ENCODE assay signal across 24 cellular contexts in genomic region chr16:2798723-2799204, GRCh38. TPM values are rescaled to one million over a fixed set of nuclear protein-coding genes. Genes with fewer than 3 reads are reported as not detected.
DNase-seq lines count a peak whose midpoint lies in the region; ATAC-seq and TF ChIP-seq lines count a peak whose summit lies in the region.
"Had no signal": no experiment of that assay in that cellular context is flagged by ENCODE, and none has a peak within 500 bp of the region (broad histone marks: within the 10 kb centered on the region; RNA-seq: fewer than 3 reads in every experiment).

No MANE protein-coding gene starts in this region.

- H3K23me2 ChIP-seq in H9 (ENCODE audit: insufficient read length, low read depth, low read length, poor library complexity, severe bottlenecking) = no peaks in the 10 kb centered on the region

- H3K56ac ChIP-seq in H9 (ENCODE audit: insufficient read length, low read depth, low read length) = no peak overlapping the region

- intact Hi-C loops in lower lobe of right lung (cut with DNase I) (no loop called here), esophagus squamous epithelium (cut with DNase I) (no loop called here)

- no peak overlapping the region for H4K8ac ChIP-seq in H9 (replicated peaks; ENCODE audit: insufficient read length, low read depth, low read length)

- peaks cover 9% of the 10 kb centered on the region for H3K27me3 Mint-ChIP-seq in H9 (ENCODE audit: low read depth)

- H2BK20ac ChIP-seq in H9 (ENCODE audit: low read depth, low read length, poor library complexity, severe bottlenecking) = no peak overlapping the region

- no peak overlapping the region for H3K4ac ChIP-seq in H9 (ENCODE audit: low read depth, low read length)

- H3K27me3 ChIP-seq in H9 (ENCODE audit: insufficient read depth, low read length) (no peaks in the 10 kb centered on the region), lower lobe of right lung (ENCODE audit: low read depth) (peaks cover 12% of the 10 kb centered on the region), suprapubic skin (peaks cover 21% of the 10 kb centered on the region), esophagus squamous epithelium (peaks cover 0 to 38% (median 0%) of the 10 kb centered on the region in 4 donors)

- H3K9ac ChIP-seq in H9 (ENCODE audit: extremely low read depth, insufficient read length, low read length) = no peak overlapping the region

- H2AK5ac ChIP-seq in H9 (ENCODE audit: insufficient read length, low read length) = no peak overlapping the region

- no peak overlapping the region for H2BK12ac ChIP-seq in H9 (ENCODE audit: insufficient read length, low read depth, low read length)

- no peak overlapping the region for H3K18ac ChIP-seq in H9 (ENCODE audit: insufficient read length, low read depth, low read length)

- no peak overlapping the region for H3K4me3 Mint-ChIP-seq in H9
- H3K4me3 Mint-ChIP-seq: CD8-positive, alpha-beta T cell; HFFc6 had no signal

- H3K36me3 ChIP-seq in lower lobe of right lung (no peaks in the 10 kb centered on the region), suprapubic skin (no peaks in the 10 kb centered on the region), esophagus squamous epithelium (no peaks in the 10 kb centered on the region)

- peak; percentile 51 for DNase-seq in activated effector memory CD4-positive, alpha-beta T cell treated with anti-CD3 and anti-CD28 coated beads, Interleukin-2, amount 50 U/mL, for 16 hours
- DNase-seq in activated effector memory CD4-positive, alpha-beta T cell treated with Interleukin-2 at 50 U/mL for 16 hours = no peak
- peak; percentile 24 for DNase-seq in H9
- DNase-seq in lower lobe of right lung = peak; percentile 47
- peak; percentile 54 to 70 for DNase-seq in suprapubic skin (ENCODE audit: low spot score in 2 of 2)
- no peak for DNase-seq in esophagus squamous epithelium (lab: John Stamatoyannopoulos, UW)
- no peak for DNase-seq in DMS114 treated with DMSO at 0.1 percent for 48 hours (lab: John Stamatoyannopoulos, UW; ENCODE audit: unreplicated experiment)
- DNase-seq: ACHN; C1 segment of cervical spinal cord; Calu3; CD8-positive, alpha-beta T cell; DMS53; GDM1; HFFc6; Kasumi-1; NCI-H1694; NCI-H2081 treated with DMSO at 0.1 percent for 48 hours; NCI-H2171 treated with DMSO at 0.1 percent for 48 hours; NCI-H526; OCI-M1; SHP77 had no signal

- no peak overlapping the region for H3K4me2 ChIP-seq in H9 (ENCODE audit: insufficient read depth, insufficient read length, low read length)

- TF ChIP-seq CTCF in H9 (conservative IDR thresholded peaks at IDR 0.05) (no peak), lower lobe of right lung (IDR thresholded peaks at IDR 0.05) (no peak), suprapubic skin (IDR thresholded peaks at IDR 0.05) (no peak), esophagus squamous epithelium (IDR thresholded peaks at IDR 0.05) (no peak)

- H3K79me1 ChIP-seq in H9 (ENCODE audit: insufficient read depth, low read depth, low read length, poor library complexity, severe bottlenecking) = no peaks in the 10 kb centered on the region

- peaks cover 3% of the 10 kb centered on the region for H3K9me3 ChIP-seq in H9 (ENCODE audit: control insufficient read depth, low read depth, low read length)
- H3K9me3 ChIP-seq in lower lobe of right lung = peaks cover 4% of the 10 kb centered on the region
- no peaks in the 10 kb centered on the region for H3K9me3 ChIP-seq in suprapubic skin
- H3K9me3 ChIP-seq in esophagus squamous epithelium = peaks cover 0 to 6% (median 3%) of the 10 kb centered on the region in 3 donors

- H3K27ac ChIP-seq in H9 (ENCODE audit: insufficient read length, low read depth, low read length) = no peak overlapping the region
- H3K27ac ChIP-seq in lower lobe of right lung = no peak overlapping the region
- H3K27ac ChIP-seq in suprapubic skin = no peak overlapping the region
- H3K27ac ChIP-seq in esophagus squamous epithelium = no peak overlapping the region

- no peak for TF ChIP-seq EP300 in suprapubic skin (IDR thresholded peaks at IDR 0.05)

- H4K91ac ChIP-seq in H9 (ENCODE audit: insufficient read length, low read depth, low read length) = no peak overlapping the region

- H2BK5ac ChIP-seq in H9 (ENCODE audit: insufficient read length, low read length) = no peak overlapping the region

- H3K14ac ChIP-seq in H9 (ENCODE audit: insufficient read depth, low read length) = no peak overlapping the region

- no peak overlapping the region for H2BK15ac ChIP-seq in H9 (ENCODE audit: low read depth, low read length)

- no CpG with 5 or more reads among the region's 39 CpGs for WGBS in H9 (ENCODE audit: extremely low coverage, insufficient read length, low lambda C conversion rate)
- 56% methylated on average over 5 of the region's 39 CpGs for WGBS in suprapubic skin
- WGBS in esophagus squamous epithelium, 2 donors = 79% methylated on average over 4 of the region's 39 CpGs; no CpG with 5 or more reads in 1 of the 2 donors

- no peak overlapping the region for H2BK120ac ChIP-seq in H9 (ENCODE audit: low read depth, low read length, poor library complexity, severe bottlenecking)

- H3K4me1 Mint-ChIP-seq in H9 = peaks cover 7 to 8% of the 10 kb centered on the region in 2 experiments; a peak in 3 of 4 replicates

- no peaks in the 10 kb centered on the region for H3K4me1 ChIP-seq in H9 (ENCODE audit: insufficient read depth, low read length)
- no peaks in the 10 kb centered on the region for H3K4me1 ChIP-seq in lower lobe of right lung
- peaks cover 3% of the 10 kb centered on the region for H3K4me1 ChIP-seq in suprapubic skin
- H3K4me1 ChIP-seq in esophagus squamous epithelium = peaks cover 0 to 12% (median 6%) of the 10 kb centered on the region in 3 donors

- no peak overlapping the region for H2AFZ ChIP-seq in H9 (ENCODE audit: low read length)

- TF ChIP-seq POLR2A in suprapubic skin (IDR thresholded peaks at IDR 0.05) (no peak), esophagus squamous epithelium (IDR thresholded peaks at IDR 0.05) (no peak)

- H3K36me3 Mint-ChIP-seq in H9 (ENCODE audit: insufficient read depth in 1 of 3, low read depth in 3 of 3) = peaks cover 0 to 2% (median 0%) of the 10 kb centered on the region in 3 experiments; a peak in 2 of 7 replicates
- H3K36me3 Mint-ChIP-seq: CD8-positive, alpha-beta T cell had no signal

- H3K79me2 ChIP-seq in H9 (ENCODE audit: insufficient read depth, low read length) = no peaks in the 10 kb centered on the region

- no peak overlapping the region for H3K27ac Mint-ChIP-seq in H9
- H3K27ac Mint-ChIP-seq: CD8-positive, alpha-beta T cell; HFFc6 had no signal

- no peak overlapping the region for H3K23ac ChIP-seq in H9 (ENCODE audit: insufficient read length, low read depth, low read length)

- H3K4me3 ChIP-seq in lower lobe of right lung (no peak overlapping the region), suprapubic skin (no peak overlapping the region), esophagus squamous epithelium (no peak overlapping the region)

- no peak overlapping the region for H3T11ph ChIP-seq in H9 (ENCODE audit: low read length)

- H4K20me1 ChIP-seq in H9 (ENCODE audit: control insufficient read depth, insufficient read depth, insufficient read length) = no peaks in the 10 kb centered on the region

- no peak for ATAC-seq in lower lobe of right lung
- ATAC-seq in GM18861 (IDR thresholded peaks at IDR 0.05; ENCODE audit: unreplicated experiment) = no peak
- ATAC-seq: CD8-positive, alpha-beta T cell had no signal

- peaks cover 10% of the 10 kb centered on the region in 2 experiments for H3K9me3 Mint-ChIP-seq in H9

- no peak overlapping the region for H4K5ac ChIP-seq in H9 (ENCODE audit: insufficient read length, low read depth, low read length)

RNA-seq across cellular contexts. Expression of gene PRSS41, which starts 0.5 kb away (rescaled TPM):
- total RNA-seq in H9 (2021) = not detected in 2 replicates
- not detected for total RNA-seq in lower lobe of right lung
- not detected for total RNA-seq in suprapubic skin
- not detected for total RNA-seq in esophagus squamous epithelium
- total RNA-seq: Calu3; CD8-positive, alpha-beta T cell; H7; HFFc6; MCF 10A had no signal

RNA-seq across cellular contexts. Expression of gene PRSS33, which starts 11.4 kb away (rescaled TPM):
- not detected in 2 replicates for total RNA-seq in H9 (2021)
- not detected for total RNA-seq in lower lobe of right lung
- total RNA-seq in suprapubic skin = not detected
- total RNA-seq in esophagus squamous epithelium = not detected
- total RNA-seq: CD8-positive, alpha-beta T cell; H7; HFFc6; MCF 10A had no signal

RNA-seq across cellular contexts. Expression of gene PRSS21, which starts 18.3 kb away (rescaled TPM):
- not detected in 2 replicates for total RNA-seq in H9 (2021)
- 26.5 TPM for total RNA-seq in lower lobe of right lung
- 1 to 10 TPM in 2 of 4 donors, under 1 TPM in 1, not detected in 1; 0.87 to 7.6 (median 1.3) TPM for total RNA-seq in suprapubic skin
- total RNA-seq in esophagus squamous epithelium = 1 to 10 TPM in 1 of 4 donors, not detected in 3; 1.5 TPM
- total RNA-seq: Calu3, HFFc6 had no signal

RNA-seq across cellular contexts. Expression of gene ELOB, which starts 21.7 kb away (rescaled TPM):
- total RNA-seq in H9 (2021) (319 and 331 TPM in 2 replicates), lower lobe of right lung (196 TPM), suprapubic skin (100 to 1,000 TPM; 174 to 249 (median 213) TPM), esophagus squamous epithelium (100 to 1,000 TPM; 186 to 446 (median 288) TPM)

RNA-seq across cellular contexts. Expression of gene ZG16B, which starts 31.3 kb away (rescaled TPM):
- total RNA-seq in H9 (2021) = not detected in 2 replicates
- 4.5 TPM for total RNA-seq in lower lobe of right lung
- 10 to 100 TPM; 17.7 to 80.5 (median 23.4) TPM for total RNA-seq in suprapubic skin
- 10 to 100 TPM in 1 of 4 donors, under 1 TPM in 2, not detected in 1; 0.34 to 38.5 (median 0.44) TPM for total RNA-seq in esophagus squamous epithelium
- total RNA-seq: CD8-positive, alpha-beta T cell; H7 had no signal

Comparison
In these comparisons a context has a peak if more than half of its experiments do, and no peak if none do; other contexts are left out.
1. DNase-seq: peak in activated effector memory CD4-positive, alpha-beta T cell treated with anti-CD3 and anti-CD28 coated beads, Interleukin-2, amount 50 U/mL, for 16 hours (single experiment), H9 (single experiment), lower lobe of right lung (single experiment) and suprapubic skin (2 of 2); none in activated effector memory CD4-positive, alpha-beta T cell treated with Interleukin-2 at 50 U/mL for 16 hours (single experiment), esophagus squamous epithelium (single experiment) and DMS114 treated with DMSO at 0.1 percent for 48 hours (single experiment).